1 cellular context compared by ENCODE assay signal in the genomic region with DNA sequence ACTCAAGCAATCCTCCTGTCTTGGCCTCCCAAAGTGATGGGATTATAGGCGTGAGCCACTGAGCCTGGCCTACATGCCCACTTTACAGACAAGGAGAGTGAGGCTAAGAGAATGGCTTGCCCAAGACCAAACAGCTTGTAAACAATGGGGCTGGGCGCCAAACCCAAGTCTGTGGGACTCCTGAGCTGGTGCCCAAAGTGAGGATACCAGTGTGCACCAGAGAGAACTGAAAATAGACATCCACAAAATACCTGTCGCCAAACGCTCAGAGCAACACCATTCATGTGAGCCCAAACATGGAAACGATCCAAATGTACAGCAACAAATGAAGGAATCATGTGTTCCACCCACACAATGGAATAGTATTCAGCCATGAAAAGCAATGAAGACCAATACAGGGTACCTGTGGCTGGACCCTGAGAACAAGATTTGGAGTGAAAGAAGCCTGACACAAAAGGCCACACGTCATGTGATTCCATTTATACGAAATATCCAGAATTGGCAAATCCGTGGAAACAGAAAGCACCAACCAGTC.
TF ChIP-seq lines count a peak whose summit lies in the region.

No MANE protein-coding gene starts in this region.

TF ChIP-seq in IMR-90, 13 proteins besides CTCF, POLR2A, EP300 and RAD21:
- TF ChIP-seq, protein P1, sequence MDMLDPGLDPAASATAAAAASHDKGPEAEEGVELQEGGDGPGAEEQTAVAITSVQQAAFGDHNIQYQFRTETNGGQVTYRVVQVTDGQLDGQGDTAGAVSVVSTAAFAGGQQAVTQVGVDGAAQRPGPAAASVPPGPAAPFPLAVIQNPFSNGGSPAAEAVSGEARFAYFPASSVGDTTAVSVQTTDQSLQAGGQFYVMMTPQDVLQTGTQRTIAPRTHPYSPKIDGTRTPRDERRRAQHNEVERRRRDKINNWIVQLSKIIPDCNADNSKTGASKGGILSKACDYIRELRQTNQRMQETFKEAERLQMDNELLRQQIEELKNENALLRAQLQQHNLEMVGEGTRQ (IDR thresholded peaks at IDR 0.05; ENCODE audit: low read depth, low read length): no peak
- TF ChIP-seq SMC3 (IDR thresholded peaks at IDR 0.05; ENCODE audit: low read depth, low read length): no peak
- TF ChIP-seq, protein P2, sequence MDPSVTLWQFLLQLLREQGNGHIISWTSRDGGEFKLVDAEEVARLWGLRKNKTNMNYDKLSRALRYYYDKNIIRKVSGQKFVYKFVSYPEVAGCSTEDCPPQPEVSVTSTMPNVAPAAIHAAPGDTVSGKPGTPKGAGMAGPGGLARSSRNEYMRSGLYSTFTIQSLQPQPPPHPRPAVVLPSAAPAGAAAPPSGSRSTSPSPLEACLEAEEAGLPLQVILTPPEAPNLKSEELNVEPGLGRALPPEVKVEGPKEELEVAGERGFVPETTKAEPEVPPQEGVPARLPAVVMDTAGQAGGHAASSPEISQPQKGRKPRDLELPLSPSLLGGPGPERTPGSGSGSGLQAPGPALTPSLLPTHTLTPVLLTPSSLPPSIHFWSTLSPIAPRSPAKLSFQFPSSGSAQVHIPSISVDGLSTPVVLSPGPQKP (IDR thresholded peaks at IDR 0.05; ENCODE audit: borderline replicate concordance, low read depth, low read length): no peak
- no peak for TF ChIP-seq MXI1 (IDR thresholded peaks at IDR 0.05; ENCODE audit: borderline replicate concordance, low read depth, low read length)
- no peak for TF ChIP-seq CEBPB (IDR thresholded peaks at IDR 0.05; ENCODE audit: low read depth, low read length)
- no peak for TF ChIP-seq NFE2L2 (IDR thresholded peaks at IDR 0.05; ENCODE audit: low read depth, low read length)
- no peak for TF ChIP-seq FOS (IDR thresholded peaks at IDR 0.05; ENCODE audit: low read depth, low read length)
- no peak for TF ChIP-seq RFX5 (IDR thresholded peaks at IDR 0.05; ENCODE audit: low read depth, low read length)
- TF ChIP-seq BHLHE40 (IDR thresholded peaks at IDR 0.05; ENCODE audit: low read depth, low read length): no peak
- TF ChIP-seq MAFK (IDR thresholded peaks at IDR 0.05; ENCODE audit: low read depth, low read length): no peak
- TF ChIP-seq MAZ (IDR thresholded peaks at IDR 0.05; ENCODE audit: borderline replicate concordance, low read depth, low read length): no peak
- TF ChIP-seq RCOR1 (IDR thresholded peaks at IDR 0.05; ENCODE audit: insufficient replicate concordance, low read length): no peak
- TF ChIP-seq CHD1 (IDR thresholded peaks at IDR 0.05; ENCODE audit: low read depth, low read length): no peak
